1 cellular context compared by ENCODE assay signal in the genomic region with DNA sequence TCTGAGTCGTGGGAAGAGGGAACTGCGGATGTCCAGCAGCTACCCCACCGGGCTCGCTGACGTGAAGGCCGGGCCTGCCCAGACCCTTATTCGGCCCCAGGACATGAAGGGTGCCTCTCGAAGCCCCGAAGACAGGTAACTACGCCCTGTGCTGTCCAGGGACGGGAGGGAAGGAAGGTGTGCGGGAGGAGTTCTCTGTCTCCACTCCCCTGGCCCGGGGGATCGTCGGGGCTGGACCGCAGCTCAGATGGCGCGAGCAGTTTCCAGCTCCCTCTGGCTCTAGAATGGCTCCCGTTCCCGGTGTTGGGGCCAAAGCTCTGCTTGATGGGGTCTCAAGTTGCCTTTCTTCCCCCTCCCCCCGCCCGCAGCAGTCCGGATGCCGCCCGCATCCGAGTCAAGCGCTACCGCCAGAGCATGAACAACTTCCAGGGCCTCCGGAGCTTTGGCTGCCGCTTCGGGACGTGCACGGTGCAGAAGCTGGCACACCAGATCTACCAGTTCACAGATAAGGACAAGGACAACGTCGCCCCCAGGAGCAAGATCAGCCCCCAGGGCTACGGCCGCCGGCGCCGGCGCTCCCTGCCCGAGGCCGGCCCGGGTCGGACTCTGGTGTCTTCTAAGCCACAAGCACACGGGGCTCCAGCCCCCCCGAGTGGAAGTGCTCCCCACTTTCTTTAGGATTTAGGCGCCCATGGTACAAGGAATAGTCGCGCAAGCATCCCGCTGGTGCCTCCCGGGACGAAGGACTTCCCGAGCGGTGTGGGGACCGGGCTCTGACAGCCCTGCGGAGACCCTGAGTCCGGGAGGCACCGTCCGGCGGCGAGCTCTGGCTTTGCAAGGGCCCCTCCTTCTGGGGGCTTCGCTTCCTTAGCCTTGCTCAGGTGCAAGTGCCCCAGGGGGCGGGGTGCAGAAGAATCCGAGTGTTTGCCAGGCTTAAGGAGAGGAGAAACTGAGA.
TF ChIP-seq lines count a peak whose summit lies in the region.

No MANE protein-coding gene starts in this region.

TF ChIP-seq in endothelial cell of umbilical vein, 7 proteins besides CTCF, POLR2A, EP300 and RAD21:
- TF ChIP-seq MAX (IDR thresholded peaks at IDR 0.05; ENCODE audit: insufficient read depth, insufficient read length) (no peak), POLR2AphosphoS5 (IDR thresholded peaks at IDR 0.05; ENCODE audit: insufficient read depth, low read depth, low read length) (peak; percentile 29)
